In genomic region chr6:33212857-33213165, GRCh38 we compare ENCODE assay signal across 8 cellular contexts. TPM values are rescaled to one million over a fixed set of nuclear protein-coding genes. Genes with fewer than 3 reads are reported as not detected.
A peak's percentile ranks its signal among the peaks of the same experiment; 100 is the strongest.
DNase-seq lines count a peak whose midpoint lies in the region; ATAC-seq and TF ChIP-seq lines count a peak whose summit lies in the region.

No MANE protein-coding gene starts in this region.

- H3K4me1 Mint-ChIP-seq in CD14-positive monocyte, result peaks cover 28% of the 10 kb centered on the region
- H3K4me1 Mint-ChIP-seq in osteocyte (ENCODE audit: unreplicated experiment), result peaks cover 28% of the 10 kb centered on the region

- H3K4me3 ChIP-seq in PC-3 (ENCODE audit: low read length) (peak overlapping the region; percentile 43; the same call in 1 of the 2 replicates), esophagus muscularis mucosa (peak overlapping the region; percentile 53 to 60 (median 56))

- no peaks in the 10 kb centered on the region for H4K20me1 ChIP-seq in PC-3 (ENCODE audit: low read length)

- CTCF ChIA-PET in PC-3 (lab: Charles Lee), result no interaction called here

- no peak overlapping the region for H3K9ac ChIP-seq in PC-3 (ENCODE audit: low read length)

- no TSS peak for BruUV-seq in PC-3 (replicated peaks; lab: Mats Ljungman, UMichigan)

- H3K9me2 ChIP-seq in PC-3 (replicated peaks; ENCODE audit: low read length), result no peaks in the 10 kb centered on the region

- TF ChIP-seq CTCF in CD14-positive monocyte (IDR thresholded peaks at IDR 0.05) (no peak), PC-3 (conservative IDR thresholded peaks at IDR 0.05; ENCODE audit: low read depth, low read length) (no peak), esophagus muscularis mucosa (IDR thresholded peaks at IDR 0.05) (no peak), osteocyte (IDR thresholded peaks at IDR 0.05) (no peak)

- H3K27me3 Mint-ChIP-seq in CD14-positive monocyte (ENCODE audit: low read depth in 3 of 3), result peaks cover 24 to 35% (median 30%) of the 10 kb centered on the region in 3 donors
- peaks cover 6% of the 10 kb centered on the region for H3K27me3 Mint-ChIP-seq in osteocyte (ENCODE audit: unreplicated experiment)

- no peak for TF ChIP-seq POLR2A in esophagus muscularis mucosa (IDR thresholded peaks at IDR 0.05; ENCODE audit: low read depth)

- H3K4me3 Mint-ChIP-seq in CD14-positive monocyte (peak overlapping the region; percentile 62 to 87), osteocyte (ENCODE audit: unreplicated experiment) (peak overlapping the region; percentile 88)

- no peak for ATAC-seq in PC-3

- H3K27me3 ChIP-seq in PC-3 (ENCODE audit: low read length) (no peaks in the 10 kb centered on the region), esophagus muscularis mucosa (no peaks in the 10 kb centered on the region)

- H3K27ac ChIP-seq in PC-3 (ENCODE audit: low read length) (no peak overlapping the region), esophagus muscularis mucosa (replicated peaks in 1 of 4) (peak overlapping the region in 2 of 4 donors; percentile 34 to 48)

- POLR2A ChIA-PET in PC-3 (lab: Charles Lee; ENCODE audit: unreplicated experiment), result no interaction called here

- 0 out of 2 replicates have a peak, but pooled peaks cover 5% of the 10 kb centered on the region for H3K79me2 ChIP-seq in PC-3 (ENCODE audit: low read length)

- no peaks in the 10 kb centered on the region for H3K9me3 ChIP-seq in PC-3 (ENCODE audit: low read length)
- no peaks in the 10 kb centered on the region for H3K9me3 ChIP-seq in esophagus muscularis mucosa

- H3K27ac Mint-ChIP-seq in CD14-positive monocyte, result no peak overlapping the region
- peak overlapping the region; percentile 68 for H3K27ac Mint-ChIP-seq in osteocyte (ENCODE audit: unreplicated experiment)

- H3K36me3 ChIP-seq in PC-3 (ENCODE audit: low read depth, low read length), result no peaks in the 10 kb centered on the region
- peaks cover 0 to 28% (median 26%) of the 10 kb centered on the region in 4 donors for H3K36me3 ChIP-seq in esophagus muscularis mucosa

- TF ChIP-seq EP300 in esophagus muscularis mucosa (IDR thresholded peaks at IDR 0.05), result no peak

- H2AFZ ChIP-seq in PC-3 (ENCODE audit: low read length), result no peak overlapping the region

- peaks cover 0 to 7% (median 0%) of the 10 kb centered on the region in 7 donors for H3K9me3 Mint-ChIP-seq in CD14-positive monocyte
- H3K9me3 Mint-ChIP-seq in osteocyte (ENCODE audit: unreplicated experiment), result no peaks in the 10 kb centered on the region

- H3K4me1 ChIP-seq in PC-3 (ENCODE audit: insufficient read depth, low read length), result 0 out of 2 replicates have a peak, but pooled peaks cover 5% of the 10 kb centered on the region
- H3K4me1 ChIP-seq in esophagus muscularis mucosa, result peaks cover 12 to 43% (median 28%) of the 10 kb centered on the region in 4 donors

- H3K4me2 ChIP-seq in PC-3 (ENCODE audit: low read length), result peak overlapping the region; percentile 50

- H3K36me3 Mint-ChIP-seq in CD14-positive monocyte, result peaks cover 23 to 29% of the 10 kb centered on the region in 2 donors
- peaks cover 14% of the 10 kb centered on the region for H3K36me3 Mint-ChIP-seq in osteocyte (ENCODE audit: unreplicated experiment)

- no peak for DNase-seq in CD14-positive monocyte (ENCODE audit: low spot score)
- DNase-seq in PC-3, result no peak
- DNase-seq in esophagus muscularis mucosa (ENCODE audit: extremely low spot score), result no peak
- DNase-seq in osteocyte (ENCODE audit: extremely low spot score, unreplicated experiment), result no peak
- no peak for DNase-seq in NCI-H2107 treated with DMSO at 0.1 percent for 48 hours (lab: John Stamatoyannopoulos, UW; ENCODE audit: unreplicated experiment)
- no peak for DNase-seq in NCI-H526 treated with DMSO at 0.1 percent for 48 hours (lab: John Stamatoyannopoulos, UW)
- DNase-seq in RPMI8226, result no peak
- DNase-seq in HK-2 (ENCODE audit: unreplicated experiment), result no peak

- intact Hi-C loops in CD14-positive monocyte (cut with micrococcal nuclease) (loop anchor here in 1 of 2 donors (5.0 kb wide), 1 partner anchor 34 kb away; no protein-coding TSS in a partner anchor), PC-3 (cut with micrococcal nuclease) (no loop called here), esophagus muscularis mucosa (cut with DNase I) (loop anchor here (5.0 kb wide), 1 partner anchor 54 kb away; no protein-coding TSS in a partner anchor)

- WGBS in esophagus muscularis mucosa, result 9% methylated on average over 6 of the region's 6 CpGs

- H3F3A ChIP-seq in PC-3 (ENCODE audit: low read length, unreplicated experiment), result no peaks in the 10 kb centered on the region

RNA-seq across cellular contexts. Expression of gene RING1, which starts 4.5 kb away (rescaled TPM):
- polyA plus RNA-seq in CD14-positive monocyte, result 1 to 10 TPM; 4.6 to 5.7 TPM
- 23.3 and 37.5 TPM in 2 replicates for total RNA-seq in PC-3 (2014; rRNA removed)
- total RNA-seq in esophagus muscularis mucosa, result 10 to 100 TPM; 15.0 to 25.3 (median 20.6) TPM
- total RNA-seq in osteocyte, result 56.6 and 58.8 TPM in 2 replicates

RNA-seq across cellular contexts. Expression of gene HSD17B8, which starts 8.4 kb away (rescaled TPM):
- polyA plus RNA-seq in CD14-positive monocyte, result 10 to 100 TPM in 1 of 2 donors, 1 to 10 TPM in 1; 4.7 to 10.6 TPM
- 4.2 and 6.2 TPM in 2 replicates for total RNA-seq in PC-3 (2014; rRNA removed)
- 10 to 100 TPM in 3 of 4 donors, 1 to 10 TPM in 1; 2.0 to 15.0 (median 12.9) TPM for total RNA-seq in esophagus muscularis mucosa
- 2.4 and 3.5 TPM in 2 replicates for total RNA-seq in osteocyte

RNA-seq across cellular contexts. Expression of gene SLC39A7, which starts 12.1 kb away (rescaled TPM):
- polyA plus RNA-seq in CD14-positive monocyte, result 10 to 100 TPM; 14.5 to 17.7 TPM
- total RNA-seq in PC-3 (2014; rRNA removed) (128 and 149 TPM in 2 replicates), esophagus muscularis mucosa (10 to 100 TPM; 43.6 to 80.1 (median 62.3) TPM), osteocyte (201 and 209 TPM in 2 replicates)

RNA-seq across cellular contexts. Expression of gene RXRB, which starts 12.3 kb away (rescaled TPM):
- 1 to 10 TPM; 4.5 to 5.1 TPM for polyA plus RNA-seq in CD14-positive monocyte
- 24.0 and 30.9 TPM in 2 replicates for total RNA-seq in PC-3 (2014; rRNA removed)
- total RNA-seq in esophagus muscularis mucosa, result 10 to 100 TPM; 21.5 to 34.1 (median 32.2) TPM
- 53.1 and 58.3 TPM in 2 replicates for total RNA-seq in osteocyte

RNA-seq across cellular contexts. Expression of gene COL11A2, which starts 20.5 kb away (rescaled TPM):
- not detected for polyA plus RNA-seq in CD14-positive monocyte
- total RNA-seq in PC-3 (2014; rRNA removed) (0.58 and 0.63 TPM in 2 replicates), esophagus muscularis mucosa (1 to 10 TPM in 1 of 4 donors, under 1 TPM in 2, not detected in 1; 0.17 to 1.1 (median 0.19) TPM), osteocyte (2.7 and 3.3 TPM in 2 replicates)
